Comparison of ENCODE assay signal across 12 cellular contexts in genomic region chr19:18493440-18494266, GRCh38. TPM values are rescaled to one million over a fixed set of nuclear protein-coding genes. Genes with fewer than 3 reads are reported as not detected.
DNase-seq lines count a peak whose midpoint lies in the region; ATAC-seq, FAIRE-seq and TF ChIP-seq lines count a peak whose summit lies in the region.
"Had no signal": no experiment of that assay in that cellular context is flagged by ENCODE, and none has a peak within 500 bp of the region (broad histone marks: within the 10 kb centered on the region; RNA-seq: fewer than 3 reads in every experiment).

No MANE protein-coding gene starts in this region.

- ATAC-seq in activated CD8-positive, alpha-beta T cell treated with anti-CD3 and anti-CD28 coated beads for 36 hours: no peak
- ATAC-seq in heart right ventricle (peak in 5 of 8 donors; percentile 15 to 45 (median 42)), psoas muscle (peak; percentile 9 to 31 (median 20)), pancreas (no peak)

- no peaks in the 10 kb centered on the region for H3K36me3 ChIP-seq in CD8-positive, alpha-beta memory T cell (ENCODE audit: insufficient read depth, low read length)
- no peaks in the 10 kb centered on the region for H3K36me3 ChIP-seq in heart right ventricle
- no peaks in the 10 kb centered on the region for H3K36me3 ChIP-seq in psoas muscle (ENCODE audit: insufficient read depth in 1 of 2, low read depth in 1 of 2)
- no peaks in the 10 kb centered on the region for H3K36me3 ChIP-seq in pancreas
- H3K36me3 ChIP-seq: SJCRH30 had no signal

- peak overlapping the region; percentile 68 to 100 (median 99) for H3K27ac Mint-ChIP-seq in CD8-positive, alpha-beta memory T cell
- peak overlapping the region; percentile 83 for H3K27ac Mint-ChIP-seq in activated CD8-positive, alpha-beta T cell treated with anti-CD3 and anti-CD28 coated beads for 36 hours

- no peak for FAIRE-seq in pancreas (lab: Jason Lieb, UNC)
- FAIRE-seq: GM12891 had no signal

- CTCF ChIA-PET in CD8-positive, alpha-beta memory T cell (lab: Charles Lee): interaction anchor here (0.8 to 7.4 kb wide), 4 partner anchors 18 to 33 kb away, joined by 3 to 71 read pairs (median 4); partner anchors contain the start of gene ELL
- CTCF ChIA-PET in activated CD8-positive, alpha-beta T cell treated with anti-CD3 and anti-CD28 coated beads for 36 hours (lab: Charles Lee): interaction anchor here (1.6 to 2.8 kb wide), 3 partner anchors 12 to 32 kb away, joined by 5 to 10 read pairs (median 6); no protein-coding TSS in a partner anchor

- no peak for TF ChIP-seq CTCF in activated CD8-positive, alpha-beta T cell treated with anti-CD3 and anti-CD28 coated beads for 36 hours (IDR thresholded peaks at IDR 0.05)
- no peak for TF ChIP-seq CTCF in heart right ventricle (IDR thresholded peaks at IDR 0.05)
- no peak for TF ChIP-seq CTCF in psoas muscle (IDR thresholded peaks at IDR 0.05)
- TF ChIP-seq CTCF in pancreas (IDR thresholded peaks at IDR 0.05): no peak

- POLR2A ChIA-PET in CD8-positive, alpha-beta memory T cell (lab: Charles Lee): interaction anchor here (4.8 kb wide), 1 partner anchor 27 kb away, joined by 38 read pairs; the partner anchor contains the start of gene ELL
- POLR2A ChIA-PET in activated CD8-positive, alpha-beta T cell treated with anti-CD3 and anti-CD28 coated beads for 36 hours (lab: Charles Lee): interaction anchor here (1.3 kb wide), 2 partner anchors 9 to 64 kb away, joined by 3 to 4 read pairs; partner anchors contain the start of gene KXD1

- peaks cover 70 to 94% (median 84%) of the 10 kb centered on the region in 3 donors for H3K4me1 Mint-ChIP-seq in CD8-positive, alpha-beta memory T cell
- H3K4me1 Mint-ChIP-seq in activated CD8-positive, alpha-beta T cell treated with anti-CD3 and anti-CD28 coated beads for 36 hours (ENCODE audit: low read depth): peaks cover 55% of the 10 kb centered on the region

- peak overlapping the region; percentile 87 for H3K27ac ChIP-seq in CD8-positive, alpha-beta memory T cell (ENCODE audit: low read depth, low read length)
- peak overlapping the region in 8 of 10 donors; percentile 18 to 76 (median 58) for H3K27ac ChIP-seq in heart right ventricle
- peak overlapping the region; percentile 70 for H3K27ac ChIP-seq in psoas muscle
- no peak overlapping the region for H3K27ac ChIP-seq in pancreas
- H3K27ac ChIP-seq: SJCRH30 had no signal

- H3K9me3 ChIP-seq in CD8-positive, alpha-beta memory T cell (ENCODE audit: low read length): no peaks in the 10 kb centered on the region
- no peaks in the 10 kb centered on the region for H3K9me3 ChIP-seq in heart right ventricle
- H3K9me3 ChIP-seq in psoas muscle: no peaks in the 10 kb centered on the region
- no peaks in the 10 kb centered on the region for H3K9me3 ChIP-seq in pancreas
- H3K9me3 ChIP-seq: SJCRH30 had no signal

- H3K27me3 Mint-ChIP-seq in CD8-positive, alpha-beta memory T cell: no peaks in the 10 kb centered on the region
- no peaks in the 10 kb centered on the region for H3K27me3 Mint-ChIP-seq in activated CD8-positive, alpha-beta T cell treated with anti-CD3 and anti-CD28 coated beads for 36 hours

- no peaks in the 10 kb centered on the region for H3K27me3 ChIP-seq in CD8-positive, alpha-beta memory T cell (ENCODE audit: insufficient read depth, low read length, poor library complexity, severe bottlenecking)
- H3K27me3 ChIP-seq in heart right ventricle: no peaks in the 10 kb centered on the region
- no peaks in the 10 kb centered on the region for H3K27me3 ChIP-seq in psoas muscle (ENCODE audit: insufficient read depth in 3 of 3, low read length in 2 of 3)
- no peaks in the 10 kb centered on the region for H3K27me3 ChIP-seq in pancreas
- H3K27me3 ChIP-seq: SJCRH30 had no signal

- intact Hi-C loops in activated CD8-positive, alpha-beta T cell treated with anti-CD3 and anti-CD28 coated beads for 36 hours (cut with micrococcal nuclease): no loop called here
- intact Hi-C loops in heart right ventricle (cut with DNase I): no loop called here
- intact Hi-C loops in psoas muscle (cut with DNase I): no loop called here
- intact Hi-C loops in pancreas (cut with DNase I): no loop called here

- H3K36me3 Mint-ChIP-seq in CD8-positive, alpha-beta memory T cell: peaks cover 0 to 4% (median 0%) of the 10 kb centered on the region in 3 donors
- no peaks in the 10 kb centered on the region for H3K36me3 Mint-ChIP-seq in activated CD8-positive, alpha-beta T cell treated with anti-CD3 and anti-CD28 coated beads for 36 hours (ENCODE audit: low read depth)

- DNase-seq in CD8-positive, alpha-beta memory T cell: no peak
- DNase-seq in activated CD8-positive, alpha-beta T cell treated with anti-CD3 and anti-CD28 coated beads for 36 hours: no peak
- DNase-seq in heart right ventricle (no peak), psoas muscle (peak in 1 of 2 donors; percentile 57), iPS-NIHi11 (ENCODE audit: low spot score) (no peak), pancreas (no peak), activated gamma-delta T cell treated with Interleukin-2 at 50 U/mL for 16 hours (no peak)
- DNase-seq in activated effector memory CD4-positive, alpha-beta T cell treated with anti-CD3 and anti-CD28 coated beads, Interleukin-2, amount 50 U/mL, for 16 hours: no peak
- DNase-seq: mammary epithelial cell, NCI-H524, SJCRH30 had no signal

- peak overlapping the region; percentile 81 to 90 (median 85) for H3K4me3 Mint-ChIP-seq in CD8-positive, alpha-beta memory T cell
- no peak overlapping the region for H3K4me3 Mint-ChIP-seq in activated CD8-positive, alpha-beta T cell treated with anti-CD3 and anti-CD28 coated beads for 36 hours

- peaks cover 81% of the 10 kb centered on the region for H3K4me1 ChIP-seq in CD8-positive, alpha-beta memory T cell (ENCODE audit: insufficient read depth, low read length)
- H3K4me1 ChIP-seq in heart right ventricle: peaks cover 18 to 87% (median 70%) of the 10 kb centered on the region in 9 donors
- peaks cover 88% of the 10 kb centered on the region for H3K4me1 ChIP-seq in psoas muscle
- H3K4me1 ChIP-seq in pancreas: peaks cover 17 to 37% (median 19%) of the 10 kb centered on the region in 3 donors
- H3K4me1 ChIP-seq: SJCRH30 had no signal

- peak overlapping the region; percentile 21 for H3K4me3 ChIP-seq in CD8-positive, alpha-beta memory T cell (ENCODE audit: low read length)
- H3K4me3 ChIP-seq in heart right ventricle (no peak overlapping the region), psoas muscle (peak overlapping the region; percentile 4), pancreas (no peak overlapping the region)
- H3K4me3 ChIP-seq: SJCRH30 had no signal

- WGBS in heart right ventricle, 2 donors: 75 to 84% methylated on average over 13 of the region's 13 CpGs
- 45 to 57% (median 46%) methylated on average over 13 of the region's 13 CpGs for WGBS in psoas muscle, 3 donors
- 64 to 72% methylated on average over 13 of the region's 13 CpGs for WGBS in pancreas, 2 donors

- H3K9me3 Mint-ChIP-seq in CD8-positive, alpha-beta memory T cell: no peaks in the 10 kb centered on the region
- no peaks in the 10 kb centered on the region for H3K9me3 Mint-ChIP-seq in activated CD8-positive, alpha-beta T cell treated with anti-CD3 and anti-CD28 coated beads for 36 hours

RNA-seq across cellular contexts. Expression of gene ELL, which starts 28.2 kb away (rescaled TPM):
- total RNA-seq in CD8-positive, alpha-beta memory T cell: 10 to 100 TPM; 24.4 to 25.5 TPM
- polyA plus RNA-seq in CD8-positive, alpha-beta memory T cell: 22.1 TPM
- total RNA-seq in activated CD8-positive, alpha-beta T cell treated with anti-CD3 and anti-CD28 coated beads for 36 hours: 10 to 100 TPM; 20.1 to 21.9 TPM
- 10 to 100 TPM in 2 of 10 donors, 1 to 10 TPM in 8; 5.7 to 13.1 (median 7.5) TPM for total RNA-seq in heart right ventricle
- polyA plus RNA-seq in heart right ventricle: 1 to 10 TPM; 4.0 to 6.7 TPM
- 10 to 100 TPM; 17.5 to 40.2 (median 24.9) TPM for total RNA-seq in psoas muscle
- 10 to 100 TPM in 1 of 3 donors, 1 to 10 TPM in 2; 7.5 to 12.3 (median 9.2) TPM for polyA plus RNA-seq in psoas muscle
- total RNA-seq in pancreas: 10 to 100 TPM in 1 of 6 donors, 1 to 10 TPM in 5; 5.8 to 10.5 (median 9.3) TPM
- 10 to 100 TPM; 10.3 to 13.4 TPM for polyA plus RNA-seq in pancreas

RNA-seq across cellular contexts. Expression of gene FKBP8, which starts 49.7 kb away (rescaled TPM):
- 100 to 1,000 TPM; 161 to 170 TPM for total RNA-seq in CD8-positive, alpha-beta memory T cell
- 138 TPM for polyA plus RNA-seq in CD8-positive, alpha-beta memory T cell
- total RNA-seq in activated CD8-positive, alpha-beta T cell treated with anti-CD3 and anti-CD28 coated beads for 36 hours: 100 to 1,000 TPM; 216 to 220 TPM
- 100 to 1,000 TPM; 132 to 196 (median 151) TPM for total RNA-seq in heart right ventricle
- 100 to 1,000 TPM; 153 to 308 TPM for polyA plus RNA-seq in heart right ventricle
- 100 to 1,000 TPM in 2 of 4 donors, 10 to 100 TPM in 2; 94.4 to 137 (median 113) TPM for total RNA-seq in psoas muscle
- polyA plus RNA-seq in psoas muscle: 100 to 1,000 TPM in 2 of 3 donors, 10 to 100 TPM in 1; 92.8 to 143 (median 138) TPM
- 100 to 1,000 TPM in 2 of 6 donors, 10 to 100 TPM in 4; 73.8 to 104 (median 87.9) TPM for total RNA-seq in pancreas
- 100 to 1,000 TPM; 198 to 218 TPM for polyA plus RNA-seq in pancreas

RNA-seq across cellular contexts. Expression of gene ISYNA1, which starts 55.7 kb away (rescaled TPM):
- 10 to 100 TPM; 18.2 to 20.3 TPM for total RNA-seq in CD8-positive, alpha-beta memory T cell
- 33.2 TPM for polyA plus RNA-seq in CD8-positive, alpha-beta memory T cell
- 10 to 100 TPM; 48.6 to 54.9 TPM for total RNA-seq in activated CD8-positive, alpha-beta T cell treated with anti-CD3 and anti-CD28 coated beads for 36 hours
- total RNA-seq in heart right ventricle (10 to 100 TPM; 12.6 to 40.7 (median 18.0) TPM), psoas muscle (10 to 100 TPM in 3 of 4 donors, 1 to 10 TPM in 1; 9.8 to 17.0 (median 10.9) TPM), pancreas (10 to 100 TPM; 26.1 to 58.4 (median 44.7) TPM)
- polyA plus RNA-seq in heart right ventricle (100 to 1,000 TPM in 1 of 2 donors, 10 to 100 TPM in 1; 21.4 to 137 TPM), psoas muscle (1 to 10 TPM; 6.3 to 8.6 (median 8.0) TPM), pancreas (100 to 1,000 TPM; 187 to 309 TPM)

Comparison
In these comparisons a context has a peak if more than half of its experiments do, and no peak if none do; other contexts are left out.
1. H3K27ac ChIP-seq: peak in CD8-positive, alpha-beta memory T cell (single experiment), heart right ventricle (8 of 10) and psoas muscle (single experiment); none in pancreas (0 of 4).
2. H3K4me3 ChIP-seq: peak in CD8-positive, alpha-beta memory T cell (single experiment) and psoas muscle (single experiment); none in heart right ventricle (0 of 10) and pancreas (0 of 4).
3. ATAC-seq: peak in heart right ventricle (5 of 8) and psoas muscle (4 of 4); none in activated CD8-positive, alpha-beta T cell treated with anti-CD3 and anti-CD28 coated beads for 36 hours (single experiment) and pancreas (0 of 4).